Comparison of ENCODE assay signal across 22 cellular contexts in genomic region chr5:140602165-140602564, GRCh38. TPM values are rescaled to one million over a fixed set of nuclear protein-coding genes. Genes with fewer than 3 reads are reported as not detected.
DNase-seq lines count a peak whose midpoint lies in the region; FAIRE-seq and TF ChIP-seq lines count a peak whose summit lies in the region.
"Had no signal": no experiment of that assay in that cellular context is flagged by ENCODE, and none has a peak within 500 bp of the region (broad histone marks: within the 10 kb centered on the region; RNA-seq: fewer than 3 reads in every experiment).

No MANE protein-coding gene starts in this region.

- POLR2A ChIA-PET in MCF 10A (lab: Yijun Ruan, JAX), result interaction anchor here (0.7 to 3.0 kb wide), 6 partner anchors 8 to 45 kb away, joined by 3 to 12 read pairs (median 4); partner anchors contain the start of genes IK and NDUFA2

- no peak overlapping the region for H2AFZ ChIP-seq in mammary epithelial cell (ENCODE audit: low read depth, low read length)

- CTCF ChIA-PET in MCF 10A (lab: Yijun Ruan, JAX), result interaction anchor here (1.5 kb wide), 1 partner anchor 25 kb away, joined by 5 read pairs; no protein-coding TSS in a partner anchor
- CTCF ChIA-PET in mammary epithelial cell (lab: Charles Lee; ENCODE audit: low non-redundant PET), result no interaction called here

- dilution Hi-C loops in mammary epithelial cell (cut with HindIII; ENCODE audit: low sequenced_read_pairs), result no loop called here

- H3K4me3 Mint-ChIP-seq in MCF 10A (ENCODE audit: unreplicated experiment), result peak overlapping the region; percentile 14
- H3K4me3 Mint-ChIP-seq: activated naive CD4-positive, alpha-beta T cell treated with anti-CD3 and anti-CD28 coated beads for 36 hours; CD4-positive, CD25-positive, alpha-beta regulatory T cell; natural killer cell had no signal

- peaks cover 35% of the 10 kb centered on the region for H3K4me1 Mint-ChIP-seq in MCF 10A (ENCODE audit: insufficient read depth, unreplicated experiment)
- H3K4me1 Mint-ChIP-seq: CD4-positive, CD25-positive, alpha-beta regulatory T cell; natural killer cell had no signal

- DNase-seq in MCF 10A (ENCODE audit: unreplicated experiment) (no peak), mammary epithelial cell (no peak), colonic mucosa (no peak), stomach (no peak), NCI-H774 (lab: John Stamatoyannopoulos, UW) (no peak), urothelium cell line (ENCODE audit: low spot score) (no peak)
- DNase-seq: activated naive CD4-positive, alpha-beta T cell treated with anti-CD3 and anti-CD28 coated beads for 36 hours; activated T-cell treated with anti-CD3 and anti-CD28 coated beads for 4 hours; CD4-positive, CD25-positive, alpha-beta regulatory T cell; DMS53; Kasumi-1; natural killer cell; NCI-H187 treated with DMSO at 0.1 percent for 48 hours; NCI-H510A; stimulated activated naive CD4-positive, alpha-beta T cell treated with Interleukin-2 at 50 U/mL for 16 hours had no signal

- TF ChIP-seq CTCF in MCF 10A (IDR thresholded peaks at IDR 0.05; ENCODE audit: unreplicated experiment) (no peak), mammary epithelial cell (conservative IDR thresholded peaks at IDR 0.05 in 1 of 2, IDR thresholded peaks at IDR 0.05 in 1 of 2; ENCODE audit: extremely low read depth in 1 of 2, insufficient read depth in 1 of 2, low read depth in 1 of 2, low read length in 2 of 2) (no peak), colonic mucosa (IDR thresholded peaks at IDR 0.05) (no peak), stomach (IDR thresholded peaks at IDR 0.05) (no peak)

- in situ Hi-C loops in mammary epithelial cell (cut with MboI; ENCODE audit: low sequenced_read_pairs in 2 of 2), result no loop called here

- no peak overlapping the region for H3K9ac ChIP-seq in mammary epithelial cell (ENCODE audit: insufficient read depth, low read length)
- no peak overlapping the region for H3K9ac ChIP-seq in colonic mucosa (ENCODE audit: low read depth in 2 of 2, low read length in 2 of 2)

- H3K36me3 ChIP-seq in mammary epithelial cell (ENCODE audit: insufficient read depth, low read length), result no peaks in the 10 kb centered on the region
- H3K36me3 ChIP-seq in colonic mucosa, result no peaks in the 10 kb centered on the region
- no peaks in the 10 kb centered on the region for H3K36me3 ChIP-seq in stomach
- H3K36me3 ChIP-seq: gastroesophageal sphincter, prostate gland, vagina had no signal

- H3K27me3 ChIP-seq in mammary epithelial cell (ENCODE audit: insufficient read depth, low read length), result no peaks in the 10 kb centered on the region
- no peaks in the 10 kb centered on the region for H3K27me3 ChIP-seq in colonic mucosa
- no peaks in the 10 kb centered on the region for H3K27me3 ChIP-seq in stomach
- H3K27me3 ChIP-seq: gastroesophageal sphincter, vagina had no signal

- H3K9me3 ChIP-seq in mammary epithelial cell (replicated peaks; ENCODE audit: insufficient read depth, low read length) (no peaks in the 10 kb centered on the region), colonic mucosa (no peaks in the 10 kb centered on the region), stomach (no peaks in the 10 kb centered on the region)
- H3K9me3 ChIP-seq: gastroesophageal sphincter, prostate gland, vagina had no signal

- TF ChIP-seq POLR2A in stomach (IDR thresholded peaks at IDR 0.05), result no peak

- WGBS in mammary epithelial cell (ENCODE audit: low coverage, missing lambda C conversion rate), result 96% methylated on average over 4 of the region's 4 CpGs
- 68 to 81% (median 81%) methylated on average over 4 of the region's 4 CpGs for WGBS in stomach, 5 donors

- no peak overlapping the region for H3K4me2 ChIP-seq in mammary epithelial cell (ENCODE audit: insufficient read depth, low read depth, low read length)

- FAIRE-seq in urothelium cell line (lab: Jason Lieb, UNC), result no peak
- FAIRE-seq: A204.1, colon, GM18507, H54 had no signal

- no peaks in the 10 kb centered on the region for H3K9me3 Mint-ChIP-seq in MCF 10A (ENCODE audit: unreplicated experiment)
- H3K9me3 Mint-ChIP-seq: activated naive CD4-positive, alpha-beta T cell treated with anti-CD3 and anti-CD28 coated beads for 36 hours; CD4-positive, CD25-positive, alpha-beta regulatory T cell; natural killer cell had no signal

- intact Hi-C loops in MCF 10A (cut with micrococcal nuclease), result no loop called here
- intact Hi-C loops in mammary epithelial cell (cut with micrococcal nuclease), result no loop called here
- intact Hi-C loops in colonic mucosa (cut with DNase I), result no loop called here
- intact Hi-C loops in stomach (cut with DNase I; ENCODE audit: low total_unique reads), result no loop called here

- TF ChIP-seq EP300 in stomach (IDR thresholded peaks at IDR 0.05), result no peak

- H3K4me1 ChIP-seq in mammary epithelial cell (ENCODE audit: insufficient read depth, low read length) (no peaks in the 10 kb centered on the region), colonic mucosa (no peaks in the 10 kb centered on the region), stomach (no peaks in the 10 kb centered on the region)
- H3K4me1 ChIP-seq: gastroesophageal sphincter, prostate gland, vagina had no signal

- BruUV-seq in MCF 10A (replicated peaks; lab: Mats Ljungman, UMichigan) (no TSS peak), mammary epithelial cell (replicated peaks; lab: Mats Ljungman, UMichigan) (no TSS peak)

- peaks cover 15% of the 10 kb centered on the region for H3K36me3 Mint-ChIP-seq in MCF 10A (ENCODE audit: insufficient read depth, unreplicated experiment)
- H3K36me3 Mint-ChIP-seq: CD4-positive, CD25-positive, alpha-beta regulatory T cell; natural killer cell had no signal

- no peaks in the 10 kb centered on the region for H4K20me1 ChIP-seq in mammary epithelial cell (ENCODE audit: insufficient read depth, low read length)

- no peaks in the 10 kb centered on the region for H3K79me2 ChIP-seq in mammary epithelial cell (ENCODE audit: insufficient read depth, low read length)

- H3K27ac Mint-ChIP-seq in MCF 10A (ENCODE audit: low read depth, unreplicated experiment), result peak overlapping the region; percentile 99
- H3K27ac Mint-ChIP-seq: activated naive CD4-positive, alpha-beta T cell treated with anti-CD3 and anti-CD28 coated beads for 36 hours; CD4-positive, CD25-positive, alpha-beta regulatory T cell; natural killer cell had no signal

- H3K27me3 Mint-ChIP-seq in MCF 10A (ENCODE audit: insufficient read depth, unreplicated experiment), result no peaks in the 10 kb centered on the region

- no peak overlapping the region for H3K27ac ChIP-seq in mammary epithelial cell (ENCODE audit: insufficient read depth, low read depth, low read length)
- H3K27ac ChIP-seq in colonic mucosa, result peak overlapping the region; percentile 20
- peak overlapping the region in 3 of 5 donors; percentile 32 to 61 (median 44) for H3K27ac ChIP-seq in stomach
- H3K27ac ChIP-seq: prostate gland, vagina had no signal

- H3K4me3 ChIP-seq in mammary epithelial cell (replicated peaks in 1 of 3; ENCODE audit: insufficient read depth in 1 of 3, low read depth in 2 of 3, low read length in 3 of 3) (no peak overlapping the region), colonic mucosa (no peak overlapping the region), stomach (no peak overlapping the region)
- H3K4me3 ChIP-seq: gastroesophageal sphincter, prostate gland, vagina had no signal

RNA-seq across cellular contexts. Expression of gene CD14, which starts 30.8 kb away (rescaled TPM):
- total RNA-seq in MCF 10A (2022) (0.79 and 2.2 TPM in 2 replicates), mammary epithelial cell (1 to 10 TPM in 1 of 2 donors, under 1 TPM in 1; 0.83 to 2.4 TPM), colonic mucosa (10 to 100 TPM; 28.2 to 48.3 TPM), stomach (10 to 100 TPM in 4 of 5 donors, 1 to 10 TPM in 1; 8.5 to 99.8 (median 23.9) TPM)
- polyA plus RNA-seq in mammary epithelial cell (1.5 TPM), stomach (10 to 100 TPM; 17.0 to 45.6 (median 35.0) TPM)
- 4.0 TPM for polyA minus RNA-seq in mammary epithelial cell
- total RNA-seq: CD4-positive, CD25-positive, alpha-beta regulatory T cell had no signal

RNA-seq across cellular contexts. Expression of gene TMCO6, which starts 37.1 kb away (rescaled TPM):
- total RNA-seq in MCF 10A (2022) (15.7 and 17.2 TPM in 2 replicates), mammary epithelial cell (10 to 100 TPM in 1 of 2 donors, 1 to 10 TPM in 1; 4.0 to 16.5 TPM), colonic mucosa (10 to 100 TPM in 1 of 2 donors, 1 to 10 TPM in 1; 8.7 to 18.9 TPM), stomach (10 to 100 TPM in 2 of 5 donors, 1 to 10 TPM in 3; 4.0 to 40.8 (median 7.0) TPM)
- polyA plus RNA-seq in mammary epithelial cell (12.8 TPM), stomach (10 to 100 TPM in 1 of 3 donors, 1 to 10 TPM in 2; 6.8 to 15.5 (median 7.9) TPM)
- polyA minus RNA-seq in mammary epithelial cell, result 5.8 TPM

RNA-seq across cellular contexts. Expression of gene SLC35A4, which starts 37.5 kb away (rescaled TPM):
- total RNA-seq in MCF 10A (2022) (84.0 and 119 TPM in 2 replicates), mammary epithelial cell (10 to 100 TPM; 24.0 to 62.2 TPM), colonic mucosa (100 to 1,000 TPM in 1 of 2 donors, 10 to 100 TPM in 1; 78.1 to 129 TPM), stomach (10 to 100 TPM; 11.4 to 62.0 (median 43.0) TPM)
- polyA plus RNA-seq in mammary epithelial cell (89.7 TPM), stomach (10 to 100 TPM; 30.4 to 47.7 (median 41.7) TPM)
- 193 TPM for polyA minus RNA-seq in mammary epithelial cell

RNA-seq across cellular contexts. Expression of gene APBB3, which starts 37.8 kb away (rescaled TPM):
- 22.7 and 28.1 TPM in 2 replicates for total RNA-seq in MCF 10A (2022)
- total RNA-seq in mammary epithelial cell, result 10 to 100 TPM; 12.2 to 18.4 TPM
- polyA plus RNA-seq in mammary epithelial cell, result 6.4 TPM
- 3.4 TPM for polyA minus RNA-seq in mammary epithelial cell
- total RNA-seq in colonic mucosa, result 10 to 100 TPM; 11.0 to 17.0 TPM
- total RNA-seq in stomach, result 10 to 100 TPM in 3 of 5 donors, 1 to 10 TPM in 2; 5.4 to 40.8 (median 22.4) TPM
- polyA plus RNA-seq in stomach, result 10 to 100 TPM in 2 of 3 donors, 1 to 10 TPM in 1; 9.8 to 29.8 (median 11.0) TPM

RNA-seq across cellular contexts. Expression of gene SRA1, which starts 44.9 kb away (rescaled TPM):
- total RNA-seq in MCF 10A (2022) (105 and 107 TPM in 2 replicates), mammary epithelial cell (10 to 100 TPM; 20.8 to 47.7 TPM), colonic mucosa (10 to 100 TPM; 24.5 to 34.1 TPM), stomach (10 to 100 TPM in 3 of 5 donors, 1 to 10 TPM in 1, not detected in 1; 1.8 to 26.8 (median 22.9) TPM)
- polyA plus RNA-seq in mammary epithelial cell (39.4 TPM), stomach (10 to 100 TPM; 37.7 to 51.0 (median 39.7) TPM)
- 19.3 TPM for polyA minus RNA-seq in mammary epithelial cell
